In the genomic region with DNA sequence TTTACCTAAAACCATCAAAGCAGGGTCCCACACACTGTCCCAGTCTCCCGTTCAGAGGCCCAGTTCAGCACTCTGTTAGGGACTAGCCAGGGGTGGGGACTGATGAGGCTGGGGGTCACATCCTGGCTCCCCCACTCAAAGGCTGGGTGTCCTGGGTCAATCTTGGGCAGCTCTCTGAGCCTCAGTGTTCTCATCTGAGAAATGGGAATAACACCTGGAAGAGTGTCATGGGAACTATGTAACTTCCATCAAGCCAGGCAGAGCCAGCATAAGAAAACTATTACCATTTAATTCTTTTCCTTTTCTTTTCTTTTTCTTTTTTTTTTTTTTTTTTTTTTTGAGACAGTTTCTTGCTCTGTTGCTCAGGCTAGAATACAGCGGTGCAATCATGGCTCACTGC, we compare ENCODE assay signal across 22 cellular contexts. TPM values are rescaled to one million over a fixed set of nuclear protein-coding genes. Genes with fewer than 3 reads are reported as not detected.
A peak's percentile ranks its signal among the peaks of the same experiment; 100 is the strongest.
DNase-seq lines count a peak whose midpoint lies in the region; ATAC-seq, FAIRE-seq and TF ChIP-seq lines count a peak whose summit lies in the region.
"Had no signal": no experiment of that assay in that cellular context is flagged by ENCODE, and none has a peak within 500 bp of the region (broad histone marks: within the 10 kb centered on the region; RNA-seq: fewer than 3 reads in every experiment).

No MANE protein-coding gene starts in this region.

- TF ChIP-seq CTCF in right atrium auricular region (IDR thresholded peaks at IDR 0.05): no peak
- no peak for TF ChIP-seq CTCF in H1 (IDR thresholded peaks at IDR 0.05; ENCODE audit: control extremely low read depth in 1 of 3, insufficient read depth in 1 of 3, low read depth in 1 of 3, low read length in 3 of 3)
- TF ChIP-seq CTCF in neural progenitor cell (IDR thresholded peaks at IDR 0.05): no peak

- POLR2A ChIA-PET in H1 (lab: Charles Lee; ENCODE audit: partially characterized antibody): interaction anchor here (1.8 kb wide), 1 partner anchor 8 kb away, joined by 8 read pairs; no protein-coding TSS in a partner anchor

- H3K4ac ChIP-seq in H1 (replicated peaks; ENCODE audit: insufficient read length, low read depth, low read length): no peak overlapping the region

- peaks cover 14% of the 10 kb centered on the region for H3K79me1 ChIP-seq in H1 (ENCODE audit: low read depth, low read length)

- no peak for DNase-seq in right atrium auricular region (ENCODE audit: low spot score)
- no peak for DNase-seq in cardiac septum (ENCODE audit: low spot score)
- DNase-seq in H1 (ENCODE audit: low read depth in 1 of 2, low spot score in 2 of 2): no peak
- DNase-seq in neural progenitor cell (ENCODE audit: low spot score): no peak
- DNase-seq in activated naive CD4-positive, alpha-beta T cell treated with anti-CD3 and anti-CD28 coated beads for 36 hours: no peak
- no peak for DNase-seq in islet precursor cell
- DNase-seq in NCI-H146 (lab: John Stamatoyannopoulos, UW): no peak
- DNase-seq: activated CD4-positive, CD25-positive, alpha-beta regulatory T cell; DND-41; effector memory CD4-positive, alpha-beta T cell; H7; heart right ventricle; mesendoderm; NCI-H1105; NCI-H526 treated with DMSO at 0.1 percent for 48 hours; SIG-M5; stimulated activated naive CD4-positive, alpha-beta T cell; T-helper 17 cell had no signal

- H2AFZ ChIP-seq in H1 (ENCODE audit: low read length): no peak overlapping the region
- no peak overlapping the region for H2AFZ ChIP-seq in neural progenitor cell (replicated peaks)

- peak overlapping the region; percentile 13; the same call in 1 of the 2 replicates for H3K18ac ChIP-seq in H1 (ENCODE audit: extremely low read depth, low read length)

- WGBS in H1 (ENCODE audit: extremely low coverage in 1 of 2, insufficient coverage in 1 of 2, insufficient read length in 1 of 2, insufficient replicate concordance in 2 of 2, low coverage in 1 of 2, low lambda C conversion rate in 2 of 2, missing lambda C conversion rate in 1 of 2), 2 experiments: 94% methylated on average over 2 of the region's 2 CpGs; no CpG with 5 or more reads in 1 of the 2 experiments

- intact Hi-C loops in cardiac septum (cut with DNase I): no loop called here
- intact Hi-C loops in activated naive CD4-positive, alpha-beta T cell treated with anti-CD3 and anti-CD28 coated beads for 36 hours (cut with micrococcal nuclease): no loop called here

- no peak for ATAC-seq in GM18861 (IDR thresholded peaks at IDR 0.05; ENCODE audit: unreplicated experiment)
- ATAC-seq: activated T-helper 17 cell treated with anti-CD3 and anti-CD28 coated beads, Interleukin-2, amount 50 U/mL, for 72 hours; T-helper 17 cell had no signal

- no peak overlapping the region for H4K5ac ChIP-seq in H1 (ENCODE audit: insufficient read length, low read depth, low read length)

- no peak overlapping the region for H3K4me3 Mint-ChIP-seq in neural progenitor cell
- no peak overlapping the region for H3K4me3 Mint-ChIP-seq in activated naive CD4-positive, alpha-beta T cell treated with anti-CD3 and anti-CD28 coated beads for 36 hours
- H3K4me3 Mint-ChIP-seq: activated T-helper 17 cell treated with anti-CD3 and anti-CD28 coated beads, Interleukin-2, amount 50 U/mL, for 72 hours; neural crest cell; T-helper 17 cell; type B pancreatic cell had no signal

- peaks cover 1% of the 10 kb centered on the region; the same call in 1 of the 2 replicates for H3K23me2 ChIP-seq in H1 (ENCODE audit: low read depth, low read length)

- H4K20me1 ChIP-seq in H1 (replicated peaks in 1 of 2; ENCODE audit: control insufficient read depth in 1 of 2, insufficient read depth in 2 of 2, low read length in 2 of 2) (peaks cover 4 to 6% of the 10 kb centered on the region in 2 experiments), neural progenitor cell (ENCODE audit: low read depth) (peaks cover 18% of the 10 kb centered on the region)

- H3K27me3 ChIP-seq in right atrium auricular region (no peaks in the 10 kb centered on the region), H1 (replicated peaks in 1 of 4; ENCODE audit: control insufficient read depth in 3 of 4, extremely low read depth in 1 of 4, insufficient read depth in 3 of 4, low read length in 3 of 4) (no peaks in the 10 kb centered on the region), neural progenitor cell (no peaks in the 10 kb centered on the region)
- H3K27me3 ChIP-seq: heart right ventricle had no signal

- H3K27ac Mint-ChIP-seq in neural progenitor cell: no peak overlapping the region
- no peak overlapping the region for H3K27ac Mint-ChIP-seq in activated naive CD4-positive, alpha-beta T cell treated with anti-CD3 and anti-CD28 coated beads for 36 hours
- H3K27ac Mint-ChIP-seq: activated T-helper 17 cell treated with anti-CD3 and anti-CD28 coated beads, Interleukin-2, amount 50 U/mL, for 72 hours; T-helper 17 cell; type B pancreatic cell had no signal

- peaks cover 42% of the 10 kb centered on the region for H3K4me1 Mint-ChIP-seq in neural progenitor cell
- peaks cover 17% of the 10 kb centered on the region for H3K4me1 Mint-ChIP-seq in activated naive CD4-positive, alpha-beta T cell treated with anti-CD3 and anti-CD28 coated beads for 36 hours (ENCODE audit: low read depth)

- no peak overlapping the region for H2AK5ac ChIP-seq in H1 (ENCODE audit: low read depth, low read length)

- peaks cover 22% of the 10 kb centered on the region for H3F3A ChIP-seq in neural progenitor cell (ENCODE audit: low read depth)

- H3K9me3 Mint-ChIP-seq in neural progenitor cell: no peaks in the 10 kb centered on the region
- H3K9me3 Mint-ChIP-seq in activated naive CD4-positive, alpha-beta T cell treated with anti-CD3 and anti-CD28 coated beads for 36 hours: no peaks in the 10 kb centered on the region
- H3K9me3 Mint-ChIP-seq: activated T-helper 17 cell treated with anti-CD3 and anti-CD28 coated beads, Interleukin-2, amount 50 U/mL, for 72 hours; neural crest cell; type B pancreatic cell had no signal

- H3K56ac ChIP-seq in H1 (replicated peaks; ENCODE audit: insufficient read length, low read depth, low read length): no peak overlapping the region

- peak overlapping the region; percentile 64; the same call in 1 of the 2 replicates for H2BK20ac ChIP-seq in H1 (ENCODE audit: low read length)

- no peak overlapping the region for H2BK120ac ChIP-seq in H1 (replicated peaks; ENCODE audit: low read depth, low read length)

- H2BK12ac ChIP-seq in H1 (ENCODE audit: low read depth, low read length): no peak overlapping the region

- TF ChIP-seq EP300 in H1 (IDR thresholded peaks at IDR 0.05; ENCODE audit: borderline replicate concordance in 1 of 2, low read depth in 2 of 2, low read length in 2 of 2): no peak

- CTCF ChIA-PET in H1 (lab: Charles Lee; ENCODE audit: partially characterized antibody): interaction anchor here (1.4 kb wide), 1 partner anchor 77 kb away, joined by 3 read pairs; no protein-coding TSS in a partner anchor
- CTCF ChIA-PET in activated naive CD4-positive, alpha-beta T cell treated with anti-CD3 and anti-CD28 coated beads for 36 hours (lab: Charles Lee): no interaction called here

- H3K27me3 Mint-ChIP-seq in neural progenitor cell (ENCODE audit: insufficient read depth, low read depth): peaks cover 5% of the 10 kb centered on the region
- H3K27me3 Mint-ChIP-seq in activated naive CD4-positive, alpha-beta T cell treated with anti-CD3 and anti-CD28 coated beads for 36 hours (ENCODE audit: low read depth): no peaks in the 10 kb centered on the region
- H3K27me3 Mint-ChIP-seq: activated T-helper 17 cell treated with anti-CD3 and anti-CD28 coated beads, Interleukin-2, amount 50 U/mL, for 72 hours; T-helper 17 cell; type B pancreatic cell had no signal

- H3K36me3 ChIP-seq in right atrium auricular region: no peaks in the 10 kb centered on the region
- H3K36me3 ChIP-seq in H1 (ENCODE audit: control insufficient read depth in 2 of 4, insufficient read depth in 4 of 4, low read length in 3 of 4): peaks cover 0 to 6% (median 0%) of the 10 kb centered on the region in 4 experiments; a peak in 1 of 8 replicates
- H3K36me3 ChIP-seq in neural progenitor cell: no peaks in the 10 kb centered on the region

- H4K8ac ChIP-seq in H1 (ENCODE audit: extremely low read depth, insufficient read depth, low read length): no peak overlapping the region

- H3K4me1 ChIP-seq in right atrium auricular region: peaks cover 0 to 61% of the 10 kb centered on the region in 2 donors
- H3K4me1 ChIP-seq in H1 (replicated peaks in 1 of 4; ENCODE audit: control insufficient read depth in 3 of 4, insufficient read depth in 4 of 4, low read length in 3 of 4): peaks cover 16 to 38% (median 25%) of the 10 kb centered on the region in 4 experiments
- peaks cover 10% of the 10 kb centered on the region for H3K4me1 ChIP-seq in neural progenitor cell

- no peaks in the 10 kb centered on the region for H3K36me3 Mint-ChIP-seq in neural progenitor cell
- H3K36me3 Mint-ChIP-seq in activated naive CD4-positive, alpha-beta T cell treated with anti-CD3 and anti-CD28 coated beads for 36 hours (ENCODE audit: low read depth): peaks cover 9% of the 10 kb centered on the region
- H3K36me3 Mint-ChIP-seq: type B pancreatic cell had no signal

- no peaks in the 10 kb centered on the region for H3K9me3 ChIP-seq in right atrium auricular region
- H3K9me3 ChIP-seq in H1 (ENCODE audit: insufficient read depth in 2 of 2, low read depth in 1 of 2, low read length in 1 of 2): no peaks in the 10 kb centered on the region
- H3K9me3 ChIP-seq in neural progenitor cell (ENCODE audit: low read depth): no peaks in the 10 kb centered on the region
- H3K9me3 ChIP-seq: heart right ventricle had no signal

- TF ChIP-seq POLR2A in H1 (IDR thresholded peaks at IDR 0.05; ENCODE audit: control extremely low read depth in 1 of 2, low read depth in 2 of 2, low read length in 2 of 2): no peak

- H3K4me2 ChIP-seq in H1 (ENCODE audit: insufficient read depth in 1 of 2, low read depth in 2 of 2, low read length in 2 of 2) (no peak overlapping the region), neural progenitor cell (no peak overlapping the region)

- H3K14ac ChIP-seq in H1 (ENCODE audit: insufficient read length): no peak overlapping the region

- peaks cover 5 to 73% of the 10 kb centered on the region in 2 experiments; a peak in 3 of 4 replicates for H3K79me2 ChIP-seq in H1 (ENCODE audit: control insufficient read depth in 1 of 2, insufficient read depth in 2 of 2, low read length in 2 of 2)
- H3K79me2 ChIP-seq in neural progenitor cell (ENCODE audit: low read depth): peaks cover 37% of the 10 kb centered on the region

- no peak for FAIRE-seq in H1 (lab: Jason Lieb, UNC)

- H2BK5ac ChIP-seq in H1 (ENCODE audit: low read depth, low read length): no peak overlapping the region

- H3K23ac ChIP-seq in H1 (ENCODE audit: insufficient read length): no peak overlapping the region

- TF ChIP-seq RAD21 in H1 (IDR thresholded peaks at IDR 0.05 in 1 of 2, conservative IDR thresholded peaks at IDR 0.05 in 1 of 2; ENCODE audit: low read depth in 2 of 2, low read length in 2 of 2): no peak

- H3K27ac ChIP-seq in right atrium auricular region (peak overlapping the region; percentile 76 to 83), H1 (ENCODE audit: low read depth, low read length) (no peak overlapping the region), neural progenitor cell (peak overlapping the region; percentile 55)

- H3K4me3 ChIP-seq in right atrium auricular region (no peak overlapping the region), H1 (ENCODE audit: extremely low read depth in 1 of 4, insufficient read depth in 2 of 4, low read depth in 3 of 4, low read length in 4 of 4) (no peak overlapping the region), neural progenitor cell (no peak overlapping the region)
- H3K4me3 ChIP-seq: heart right ventricle had no signal

- 0 out of 2 replicates have a peak overlapping the region, but pooled peaks have one; percentile 21 for H2BK15ac ChIP-seq in H1 (ENCODE audit: low read length)

- no peak overlapping the region for H4K91ac ChIP-seq in H1 (replicated peaks; ENCODE audit: insufficient read length, low read length)

- H3K9ac ChIP-seq in H1 (replicated peaks in 1 of 4; ENCODE audit: extremely low read depth in 1 of 4, low read depth in 3 of 4, low read length in 3 of 4): no peak overlapping the region
- no peak overlapping the region for H3K9ac ChIP-seq in neural progenitor cell

RNA-seq across cellular contexts. Expression of a gene that starts 38.4 kb away (rescaled TPM):
- total RNA-seq in right atrium auricular region (100 to 1,000 TPM in 1 of 2 donors, 10 to 100 TPM in 1; 63.4 to 104 TPM), cardiac septum (22.0 TPM), neural progenitor cell (ENCODE audit: low replicate concordance) (31.7 and 59.5 TPM in 2 replicates)
- total RNA-seq in H1 (2021; fragmentation: NEBNext Ultra II Directional; extraction: Animal tissue kit (Norgen Biotek cat#: 25700)): 58.8 and 62.1 TPM in 2 replicates
- 143 and 162 TPM in 2 replicates for polyA plus RNA-seq in H1 (2011; rRNA removed)
- 134 TPM for polyA plus RNA-seq in H1 (2011; cell fraction: cytosol; rRNA removed)
- 139 TPM for polyA plus RNA-seq in H1 (2011; cell fraction: nucleus; rRNA removed)
- polyA plus RNA-seq in H1 (2012, experiment 1 of 2): 52.5 to 56.1 TPM (median 54.1 TPM) in 4 replicates
- 69.0 TPM for polyA plus RNA-seq in H1 (2012, experiment 2 of 2)
- 93.0 TPM for polyA plus RNA-seq in H1 (2013, experiment 1 of 2)
- 95.7 TPM for polyA plus RNA-seq in H1 (2013, experiment 2 of 2)
- 80.0 and 85.9 TPM in 2 replicates for polyA minus RNA-seq in H1 (2011; rRNA and poly(A)+ RNA removed)
- 59.8 TPM for polyA minus RNA-seq in H1 (2011; cell fraction: cytosol; rRNA and poly(A)+ RNA removed)
- polyA minus RNA-seq in H1 (2011; cell fraction: nucleus; rRNA and poly(A)+ RNA removed): 63.8 TPM
- total RNA-seq in activated naive CD4-positive, alpha-beta T cell treated with anti-CD3 and anti-CD28 coated beads for 36 hours: 10 to 100 TPM; 21.0 to 21.9 TPM

RNA-seq across cellular contexts. Expression of a gene that starts 39.3 kb away (rescaled TPM):
- 10 to 100 TPM; 15.4 TPM for total RNA-seq in right atrium auricular region
- 18.0 TPM for total RNA-seq in cardiac septum
- 23.9 and 28.3 TPM in 2 replicates for total RNA-seq in H1 (2021; fragmentation: NEBNext Ultra II Directional; extraction: Animal tissue kit (Norgen Biotek cat#: 25700))
- 18.1 and 18.4 TPM in 2 replicates for polyA plus RNA-seq in H1 (2011; rRNA removed)
- polyA plus RNA-seq in H1 (2011; cell fraction: cytosol; rRNA removed): 23.4 TPM
- polyA plus RNA-seq in H1 (2011; cell fraction: nucleus; rRNA removed): 26.2 TPM
- polyA plus RNA-seq in H1 (2012, experiment 1 of 2): 24.2 to 28.8 TPM (median 27.7 TPM) in 4 replicates
- 10.5 TPM for polyA plus RNA-seq in H1 (2012, experiment 2 of 2)
- polyA plus RNA-seq in H1 (2013, experiment 1 of 2): 11.5 TPM
- 9.4 TPM for polyA plus RNA-seq in H1 (2013, experiment 2 of 2)
- 37.2 and 40.4 TPM in 2 replicates for polyA minus RNA-seq in H1 (2011; rRNA and poly(A)+ RNA removed)
- 18.1 TPM for polyA minus RNA-seq in H1 (2011; cell fraction: cytosol; rRNA and poly(A)+ RNA removed)
- polyA minus RNA-seq in H1 (2011; cell fraction: nucleus; rRNA and poly(A)+ RNA removed): 27.6 TPM
- total RNA-seq in neural progenitor cell (ENCODE audit: low replicate concordance): 22.2 and 26.2 TPM in 2 replicates
- 10 to 100 TPM; 33.3 to 34.4 TPM for total RNA-seq in activated naive CD4-positive, alpha-beta T cell treated with anti-CD3 and anti-CD28 coated beads for 36 hours
